Comparison of ENCODE assay signal across 1 cellular context in the genomic region with DNA sequence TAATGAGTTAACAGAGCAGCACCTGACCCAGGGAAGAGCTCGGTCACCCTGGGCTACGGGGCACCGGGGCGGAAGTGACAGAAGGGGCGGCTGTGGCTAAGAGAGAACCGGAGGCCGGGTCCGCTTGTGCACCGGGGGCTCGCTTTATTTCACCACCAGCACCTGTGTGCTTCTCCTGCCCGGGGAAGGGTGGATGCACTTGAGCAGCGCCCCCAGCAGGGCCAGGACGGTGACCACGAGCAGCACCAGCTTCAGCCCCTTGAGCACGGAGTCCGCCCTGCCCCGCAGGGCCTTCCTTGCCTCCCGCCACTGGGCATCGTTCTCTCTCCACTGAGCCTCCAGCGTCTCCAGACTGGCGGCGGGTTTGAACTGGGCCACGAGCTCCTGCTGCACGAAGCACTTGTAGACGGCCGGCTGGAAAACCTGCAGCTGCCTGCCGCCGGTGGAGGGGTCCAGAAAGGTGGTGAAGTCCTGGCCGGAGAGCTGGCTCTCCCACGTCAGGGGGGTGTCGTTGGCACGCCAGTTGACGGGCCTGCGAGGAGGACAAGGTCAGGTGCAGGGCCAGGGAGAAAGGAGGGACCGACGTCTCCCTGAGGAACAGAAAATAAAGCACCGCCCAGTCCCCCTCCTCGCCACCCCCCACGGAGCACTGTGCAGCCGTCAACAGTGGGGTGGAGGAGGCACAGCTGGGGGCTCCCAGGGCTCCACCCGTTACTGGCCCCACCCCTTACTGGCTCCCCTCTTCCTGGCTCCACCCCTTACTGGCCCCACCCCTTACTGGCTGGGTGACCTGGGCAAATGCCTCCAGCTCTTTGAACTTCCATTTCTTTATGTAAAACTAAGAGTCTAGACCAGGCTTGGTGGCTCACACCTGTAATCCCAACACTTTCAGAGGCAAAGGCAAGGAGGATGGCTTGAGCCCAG.
TF ChIP-seq lines count a peak whose summit lies in the region.

No MANE protein-coding gene starts in this region.

TF ChIP-seq in WTC11, 78 proteins besides CTCF, POLR2A, EP300 and RAD21 (continued from another document):
- TF ChIP-seq, protein P1, sequence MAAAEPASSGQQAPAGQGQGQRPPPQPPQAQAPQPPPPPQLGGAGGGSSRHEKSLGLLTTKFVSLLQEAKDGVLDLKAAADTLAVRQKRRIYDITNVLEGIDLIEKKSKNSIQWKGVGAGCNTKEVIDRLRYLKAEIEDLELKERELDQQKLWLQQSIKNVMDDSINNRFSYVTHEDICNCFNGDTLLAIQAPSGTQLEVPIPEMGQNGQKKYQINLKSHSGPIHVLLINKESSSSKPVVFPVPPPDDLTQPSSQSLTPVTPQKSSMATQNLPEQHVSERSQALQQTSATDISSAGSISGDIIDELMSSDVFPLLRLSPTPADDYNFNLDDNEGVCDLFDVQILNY (CRISPR knock-in tag; IDR thresholded peaks at IDR 0.05) = 0 out of 2 replicates have a peak, but pooled peaks have one; percentile 35
- TF ChIP-seq, protein P2, sequence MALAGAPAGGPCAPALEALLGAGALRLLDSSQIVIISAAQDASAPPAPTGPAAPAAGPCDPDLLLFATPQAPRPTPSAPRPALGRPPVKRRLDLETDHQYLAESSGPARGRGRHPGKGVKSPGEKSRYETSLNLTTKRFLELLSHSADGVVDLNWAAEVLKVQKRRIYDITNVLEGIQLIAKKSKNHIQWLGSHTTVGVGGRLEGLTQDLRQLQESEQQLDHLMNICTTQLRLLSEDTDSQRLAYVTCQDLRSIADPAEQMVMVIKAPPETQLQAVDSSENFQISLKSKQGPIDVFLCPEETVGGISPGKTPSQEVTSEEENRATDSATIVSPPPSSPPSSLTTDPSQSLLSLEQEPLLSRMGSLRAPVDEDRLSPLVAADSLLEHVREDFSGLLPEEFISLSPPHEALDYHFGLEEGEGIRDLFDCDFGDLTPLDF (CRISPR knock-in tag; IDR thresholded peaks at IDR 0.05) = no peak
- TF ChIP-seq RELA (CRISPR knock-in tag; IDR thresholded peaks at IDR 0.05; ENCODE audit: borderline replicate concordance) = no peak
- TF ChIP-seq E2F4 (CRISPR knock-in tag; IDR thresholded peaks at IDR 0.05; ENCODE audit: borderline replicate concordance, low read depth) = no peak
